Comparison of ENCODE assay signal across 8 cellular contexts in the genomic region with DNA sequence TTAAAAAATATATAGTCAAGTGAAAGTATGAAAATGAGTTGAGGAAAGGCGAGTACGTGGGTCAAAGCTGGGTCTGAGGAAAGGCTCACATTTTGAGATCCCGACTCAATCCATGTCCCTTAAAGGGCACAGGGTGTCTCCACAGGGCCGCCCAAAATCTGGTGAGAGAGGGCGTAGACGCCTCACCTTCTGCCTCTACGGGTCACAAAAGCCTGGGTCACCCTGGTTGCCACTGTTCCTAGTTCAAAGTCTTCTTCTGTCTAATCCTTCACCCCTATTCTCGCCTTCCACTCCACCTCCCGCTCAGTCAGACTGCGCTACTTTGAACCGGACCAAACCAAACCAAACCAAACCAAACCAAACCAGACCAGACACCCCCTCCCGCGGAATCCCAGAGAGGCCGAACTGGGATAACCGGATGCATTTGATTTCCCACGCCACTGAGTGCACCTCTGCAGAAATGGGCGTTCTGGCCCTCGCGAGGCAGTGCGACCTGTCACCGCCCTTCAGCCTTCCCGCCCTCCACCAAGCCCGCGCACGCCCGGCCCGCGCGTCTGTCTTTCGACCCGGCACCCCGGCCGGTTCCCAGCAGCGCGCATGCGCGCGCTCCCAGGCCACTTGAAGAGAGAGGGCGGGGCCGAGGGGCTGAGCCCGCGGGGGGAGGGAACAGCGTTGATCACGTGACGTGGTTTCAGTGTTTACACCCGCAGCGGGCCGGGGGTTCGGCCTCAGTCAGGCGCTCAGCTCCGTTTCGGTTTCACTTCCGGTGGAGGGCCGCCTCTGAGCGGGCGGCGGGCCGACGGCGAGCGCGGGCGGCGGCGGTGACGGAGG. TPM values are rescaled to one million over a fixed set of nuclear protein-coding genes. Genes with fewer than 3 reads are reported as not detected.
DNase-seq lines count a peak whose midpoint lies in the region; ATAC-seq and TF ChIP-seq lines count a peak whose summit lies in the region.

Gene FMR1, plus strand, starts transcription at position 728 of the 831 bp plus-strand sequence. CDS start 261 bp downstream, outside the sequence.

- H3K9me3 Mint-ChIP-seq in progenitor cell of endocrine pancreas (ENCODE audit: low read depth), result peaks cover 17% of the 10 kb centered on the region

- peak within 1 kb of the TSS; percentile 89 for H3K27ac ChIP-seq in upper lobe of right lung

- H3K4me3 ChIP-seq in upper lobe of right lung, result peak within 1 kb of the TSS; percentile 73

- DNase-seq in NCI-H146 (lab: John Stamatoyannopoulos, UW), result peak; percentile 93
- DNase-seq in amniotic epithelial cell (ENCODE audit: low read depth), result peak; percentile 82
- peak; percentile 93 for DNase-seq in left cardiac atrium
- peak; percentile 81 for DNase-seq in progenitor cell of endocrine pancreas (ENCODE audit: low spot score, unreplicated experiment)
- peak; percentile 95 for DNase-seq in upper lobe of right lung

- H3K4me3 Mint-ChIP-seq in progenitor cell of endocrine pancreas (ENCODE audit: low read depth), result peak within 1 kb of the TSS; percentile 93

- no peaks in the 10 kb centered on the region for H3K27me3 ChIP-seq in upper lobe of right lung

- peak; percentile 41 for TF ChIP-seq POLR2A in GM15510 (IDR thresholded peaks at IDR 0.05; ENCODE audit: borderline replicate concordance, extremely low read depth, insufficient read length)

- no peaks in the 10 kb centered on the region for H3K9me3 ChIP-seq in upper lobe of right lung

- H3K4me1 Mint-ChIP-seq in progenitor cell of endocrine pancreas (ENCODE audit: low read depth), result peaks cover 17% of the 10 kb centered on the region

- H3K27me3 Mint-ChIP-seq in progenitor cell of endocrine pancreas, result no peaks in the 10 kb centered on the region

- no peaks in the 10 kb centered on the region for H3K4me1 ChIP-seq in upper lobe of right lung

- H3K36me3 Mint-ChIP-seq in progenitor cell of endocrine pancreas (ENCODE audit: insufficient read depth), result peaks cover 2% of the 10 kb centered on the region

- TF ChIP-seq CTCF in progenitor cell of endocrine pancreas (IDR thresholded peaks at IDR 0.05; ENCODE audit: unreplicated experiment), result no peak
- TF ChIP-seq CTCF in upper lobe of right lung (IDR thresholded peaks at IDR 0.05), result no peak

- H3K27ac Mint-ChIP-seq in progenitor cell of endocrine pancreas, result peak within 1 kb of the TSS; percentile 96

- H3K36me3 ChIP-seq in upper lobe of right lung, result no peaks in the 10 kb centered on the region

- ATAC-seq in HG02870 (IDR thresholded peaks at IDR 0.05; ENCODE audit: unreplicated experiment) (peak; percentile 79), left cardiac atrium (peak; percentile 94 to 98), upper lobe of right lung (peak; percentile 98)

- intact Hi-C loops in T-helper 1 cell treated with Interleukin-12 subunit alpha and Interleukin-12 subunit beta and Interleukin-4 antibody, amounts not matched to agents 30 ng/mL and 1 ng/mL, for 36 hours (cut with micrococcal nuclease), result loop anchor here (1.0 to 10.0 kb wide), 8 partner anchors 147 to 1721 kb away; partner anchors contain the start of genes AFF2, IDS and TMEM185A
- intact Hi-C loops in left cardiac atrium (cut with DNase I), result no loop called here
- intact Hi-C loops in upper lobe of right lung (cut with DNase I), result no loop called here

RNA-seq across cellular contexts. Expression of gene FMR1, which starts in this region (rescaled TPM):
- 49.4 and 58.8 TPM in 2 replicates for total RNA-seq in T-helper 1 cell treated with Interleukin-12 subunit alpha and Interleukin-12 subunit beta and Interleukin-4 antibody, amounts not matched to agents 30 ng/mL and 1 ng/mL, for 36 hours
- 10 to 100 TPM; 28.1 to 28.5 TPM for total RNA-seq in left cardiac atrium
- 68.3 and 70.8 TPM in 2 replicates for total RNA-seq in progenitor cell of endocrine pancreas
- 51.2 TPM for total RNA-seq in upper lobe of right lung

Comparison
In these comparisons a context has a peak if more than half of its experiments do, and no peak if none do; other contexts are left out.
1. Peak in every context shown above with its lines: DNase-seq, ATAC-seq, H3K4me3 ChIP-seq and H3K27ac ChIP-seq.